11 cellular contexts compared by ENCODE assay signal in genomic region chr5:15695171-15695676, GRCh38.
A peak's percentile ranks its signal among the peaks of the same experiment; 100 is the strongest.
DNase-seq lines count a peak whose midpoint lies in the region; ATAC-seq and TF ChIP-seq lines count a peak whose summit lies in the region.
"Had no signal": no experiment of that assay in that cellular context is flagged by ENCODE, and none has a peak within 500 bp of the region (broad histone marks: within the 10 kb centered on the region; RNA-seq: fewer than 3 reads in every experiment).

No MANE protein-coding gene starts in this region.

- H3K4me1 ChIP-seq in cardiac muscle cell (ENCODE audit: low read depth): peaks cover 20% of the 10 kb centered on the region
- H3K4me1 ChIP-seq: A549 had no signal

- no peaks in the 10 kb centered on the region for H3K9me3 Mint-ChIP-seq in nephron
- H3K9me3 Mint-ChIP-seq in stimulated activated effector memory CD8-positive, alpha-beta T cell treated with anti-CD3 and anti-CD28 coated beads, Interleukin-12 subunit alpha, Interleukin-12 subunit beta, amount 100 ng/mL, for 72 hours: peaks cover 12% of the 10 kb centered on the region

- peak overlapping the region; percentile 3 to 40 (median 8) for H3K4me3 Mint-ChIP-seq in nephron
- H3K4me3 Mint-ChIP-seq in stimulated activated effector memory CD8-positive, alpha-beta T cell treated with anti-CD3 and anti-CD28 coated beads, Interleukin-12 subunit alpha, Interleukin-12 subunit beta, amount 100 ng/mL, for 72 hours: no peak overlapping the region

- peaks cover 87% of the 10 kb centered on the region for H3K4me1 Mint-ChIP-seq in nephron
- no peaks in the 10 kb centered on the region for H3K4me1 Mint-ChIP-seq in stimulated activated effector memory CD8-positive, alpha-beta T cell treated with anti-CD3 and anti-CD28 coated beads, Interleukin-12 subunit alpha, Interleukin-12 subunit beta, amount 100 ng/mL, for 72 hours

- TF ChIP-seq CTCF in cardiac muscle cell (IDR thresholded peaks at IDR 0.05; ENCODE audit: low read depth, low read length): no peak
- no peak for TF ChIP-seq CTCF in nephron (IDR thresholded peaks at IDR 0.05; ENCODE audit: unreplicated experiment in 3 of 3)

- H3K9me3 ChIP-seq in cardiac muscle cell (ENCODE audit: low read depth): no peaks in the 10 kb centered on the region
- H3K9me3 ChIP-seq: A549 had no signal

- no peaks in the 10 kb centered on the region for H3K36me3 ChIP-seq in cardiac muscle cell

- DNase-seq in cardiac muscle cell (ENCODE audit: low read depth in 1 of 2, low spot score in 1 of 2) (peak; percentile 37 to 67), Right ventricle myocardium inferior (ENCODE audit: missing footprints) (no peak), fibroblast of peridontal ligament (ENCODE audit: extremely low read depth) (peak; percentile 61), Ammon's horn (ENCODE audit: low spot score) (no peak), NCI-H2171 treated with DMSO at 0.1 percent for 48 hours (lab: John Stamatoyannopoulos, UW) (no peak)
- no peak for DNase-seq in stimulated activated effector memory CD8-positive, alpha-beta T cell treated with anti-CD3 and anti-CD28 coated beads, Interleukin-12 subunit alpha, Interleukin-12 subunit beta, amount 100 ng/mL, for 72 hours (ENCODE audit: low spot score in 2 of 2)
- DNase-seq: activated gamma-delta T cell treated with Interleukin-2 at 50 U/mL for 16 hours, NCI-H1930 had no signal

- ATAC-seq in Right ventricle myocardium inferior: no peak
- ATAC-seq in HG02763 (IDR thresholded peaks at IDR 0.05; ENCODE audit: unreplicated experiment): no peak
- ATAC-seq in stimulated activated effector memory CD8-positive, alpha-beta T cell treated with anti-CD3 and anti-CD28 coated beads, Interleukin-12 subunit alpha, Interleukin-12 subunit beta, amount 100 ng/mL, for 72 hours: no peak
- ATAC-seq: A549 had no signal

- H3K36me3 Mint-ChIP-seq in nephron (ENCODE audit: low read depth): peaks cover 4% of the 10 kb centered on the region
- H3K36me3 Mint-ChIP-seq in stimulated activated effector memory CD8-positive, alpha-beta T cell treated with anti-CD3 and anti-CD28 coated beads, Interleukin-12 subunit alpha, Interleukin-12 subunit beta, amount 100 ng/mL, for 72 hours: no peaks in the 10 kb centered on the region

- H3K4me3 ChIP-seq in cardiac muscle cell: no peak overlapping the region
- H3K4me3 ChIP-seq: A549 had no signal

- peak overlapping the region; percentile 96 to 97 (median 96) for H3K27ac Mint-ChIP-seq in nephron
- no peak overlapping the region for H3K27ac Mint-ChIP-seq in stimulated activated effector memory CD8-positive, alpha-beta T cell treated with anti-CD3 and anti-CD28 coated beads, Interleukin-12 subunit alpha, Interleukin-12 subunit beta, amount 100 ng/mL, for 72 hours

- intact Hi-C loops in Right ventricle myocardium inferior (cut with DNase I): no loop called here

- no peaks in the 10 kb centered on the region for H3K27me3 ChIP-seq in cardiac muscle cell

- H3K27ac ChIP-seq in cardiac muscle cell: peak overlapping the region; percentile 57
- H3K27ac ChIP-seq: A549 had no signal

- H3K27me3 Mint-ChIP-seq in nephron (ENCODE audit: low read depth): no peaks in the 10 kb centered on the region

Comparison
In these comparisons a context has a peak if more than half of its experiments do, and no peak if none do; other contexts are left out.
1. DNase-seq: peak in cardiac muscle cell (2 of 2) and fibroblast of peridontal ligament (single experiment); none in Right ventricle myocardium inferior (single experiment), Ammon's horn (single experiment), stimulated activated effector memory CD8-positive, alpha-beta T cell treated with anti-CD3 and anti-CD28 coated beads, Interleukin-12 subunit alpha, Interleukin-12 subunit beta, amount 100 ng/mL, for 72 hours (0 of 2) and NCI-H2171 treated with DMSO at 0.1 percent for 48 hours (single experiment).